In genomic region chr17:15957206-15957605, GRCh38 we compare ENCODE assay signal across 1 cellular context.
TF ChIP-seq lines count a peak whose summit lies in the region.

No MANE protein-coding gene starts in this region.

TF ChIP-seq in K562, 482 proteins besides CTCF, POLR2A, EP300 and RAD21 (continued from another document):
- no peak for TF ChIP-seq HES1 (IDR thresholded peaks at IDR 0.05; ENCODE audit: low read depth)
